In genomic region chr5:52604151-52604550, GRCh38 we compare ENCODE assay signal across 20 cellular contexts.
DNase-seq lines count a peak whose midpoint lies in the region; ATAC-seq and TF ChIP-seq lines count a peak whose summit lies in the region.
"Had no signal": no experiment of that assay in that cellular context is flagged by ENCODE, and none has a peak within 500 bp of the region (broad histone marks: within the 10 kb centered on the region; RNA-seq: fewer than 3 reads in every experiment).

No MANE protein-coding gene starts in this region.

- WGBS in endodermal cell (ENCODE audit: insufficient coverage in 1 of 2, insufficient read length in 1 of 2), 2 experiments = 84% methylated on average over 2 of the region's 2 CpGs; no CpG with 5 or more reads in 1 of the 2 experiments

- H3K4me3 Mint-ChIP-seq in activated T-cell treated with anti-CD3 and anti-CD28 coated beads, Interleukin-2, amount 50 U/mL, for 4 hours = no peak overlapping the region
- H3K4me3 Mint-ChIP-seq in endodermal cell = no peak overlapping the region
- H3K4me3 Mint-ChIP-seq: CD4-positive, alpha-beta memory T cell had no signal

- H3K36me3 Mint-ChIP-seq in activated T-cell treated with anti-CD3 and anti-CD28 coated beads, Interleukin-2, amount 50 U/mL, for 4 hours (ENCODE audit: insufficient read depth) = no peaks in the 10 kb centered on the region
- H3K36me3 Mint-ChIP-seq in endodermal cell (ENCODE audit: low read depth) = no peaks in the 10 kb centered on the region
- H3K36me3 Mint-ChIP-seq: CD4-positive, alpha-beta memory T cell had no signal

- H3K4me1 Mint-ChIP-seq in activated T-cell treated with anti-CD3 and anti-CD28 coated beads, Interleukin-2, amount 50 U/mL, for 4 hours (ENCODE audit: low read depth) = no peaks in the 10 kb centered on the region
- H3K4me1 Mint-ChIP-seq in endodermal cell = no peaks in the 10 kb centered on the region
- H3K4me1 Mint-ChIP-seq: CD4-positive, alpha-beta memory T cell had no signal

- no peak for DNase-seq in BE2C
- DNase-seq in HEK293T (ENCODE audit: extremely low spot score) = no peak
- DNase-seq in mucosa of descending colon = no peak
- DNase-seq in activated naive CD4-positive, alpha-beta T cell (lab: John Stamatoyannopoulos, UW) = no peak
- DNase-seq in activated T-cell treated with anti-CD3 and anti-CD28 coated beads, Interleukin-2, amount 50 U/mL, for 4 hours = no peak
- DNase-seq in endodermal cell = no peak
- DNase-seq: CD4-positive, alpha-beta memory T cell; DMS79 treated with DMSO at 0.1 percent for 48 hours; IMR-90; NCI-H1092; NCI-H1436 treated with DMSO at 0.1 percent for 48 hours; NCI-H2081; NCI-H510A; NCI-H774; OCI-M1; RPMI8226; SIG-M5 had no signal

- POLR2A ChIA-PET in HEK293T (lab: Yijun Ruan, JAX) = no interaction called here

- H3K4me1 ChIP-seq in BE2C (peaks cover 39% of the 10 kb centered on the region), endocrine pancreas (ENCODE audit: control insufficient read depth, insufficient read depth, low read length) (peaks cover 9% of the 10 kb centered on the region), mucosa of descending colon (ENCODE audit: low read depth) (no peaks in the 10 kb centered on the region), endodermal cell (ENCODE audit: control insufficient read depth, insufficient read depth, low read length) (no peaks in the 10 kb centered on the region)
- H3K4me1 ChIP-seq: A549, BLaER1 had no signal

- H3K9ac ChIP-seq in endocrine pancreas (ENCODE audit: control insufficient read depth, insufficient read depth, low read length) (no peak overlapping the region), endodermal cell (ENCODE audit: extremely low read depth, low read length, poor library complexity, severe bottlenecking) (no peak overlapping the region)
- H3K9ac ChIP-seq: BLaER1 had no signal

- intact Hi-C loops in mucosa of descending colon (cut with DNase I, micrococcal nuclease) = no loop called here

- H3K36me3 ChIP-seq in BE2C (no peaks in the 10 kb centered on the region), endocrine pancreas (ENCODE audit: control insufficient read depth, insufficient read depth, low read length) (no peaks in the 10 kb centered on the region), mucosa of descending colon (ENCODE audit: low read depth) (no peaks in the 10 kb centered on the region), endodermal cell (ENCODE audit: control insufficient read depth, insufficient read depth, low read length) (no peaks in the 10 kb centered on the region)
- H3K36me3 ChIP-seq: BLaER1 had no signal

- TF ChIP-seq CTCF in BE2C (IDR thresholded peaks at IDR 0.05; ENCODE audit: low read depth, low read length) (no peak), mucosa of descending colon (IDR thresholded peaks at IDR 0.05) (no peak), endodermal cell (conservative IDR thresholded peaks at IDR 0.05) (no peak)

- CTCF ChIA-PET in HEK293T (lab: Yijun Ruan, JAX) = no interaction called here

- peak; percentile 85 for ATAC-seq in mucosa of descending colon
- no peak for ATAC-seq in activated T-cell treated with anti-CD3 and anti-CD28 coated beads, Interleukin-2, amount 50 U/mL, for 4 hours
- ATAC-seq: A549 had no signal

- H3K9me3 ChIP-seq in BE2C (no peaks in the 10 kb centered on the region), endocrine pancreas (ENCODE audit: control insufficient read depth, low read length) (no peaks in the 10 kb centered on the region), mucosa of descending colon (no peaks in the 10 kb centered on the region), endodermal cell (ENCODE audit: control insufficient read depth, low read length) (no peaks in the 10 kb centered on the region)
- H3K9me3 ChIP-seq: A549, BLaER1 had no signal

- H3K9me3 Mint-ChIP-seq in activated T-cell treated with anti-CD3 and anti-CD28 coated beads, Interleukin-2, amount 50 U/mL, for 4 hours = no peaks in the 10 kb centered on the region
- H3K9me3 Mint-ChIP-seq in endodermal cell = no peaks in the 10 kb centered on the region

- H3K27me3 ChIP-seq in BE2C = no peaks in the 10 kb centered on the region
- no peaks in the 10 kb centered on the region for H3K27me3 ChIP-seq in endocrine pancreas (ENCODE audit: control insufficient read depth, insufficient read depth, low read length)
- H3K27me3 ChIP-seq in endodermal cell (ENCODE audit: control insufficient read depth, insufficient read depth, low read length, poor library complexity, severe bottlenecking) = no peaks in the 10 kb centered on the region
- H3K27me3 ChIP-seq: BLaER1 had no signal

- H3K27me3 Mint-ChIP-seq in activated T-cell treated with anti-CD3 and anti-CD28 coated beads, Interleukin-2, amount 50 U/mL, for 4 hours (ENCODE audit: low read depth) = no peaks in the 10 kb centered on the region
- no peaks in the 10 kb centered on the region for H3K27me3 Mint-ChIP-seq in endodermal cell (ENCODE audit: insufficient read depth)

- H3K4me3 ChIP-seq in BE2C (ENCODE audit: low read depth, low read length) (peak overlapping the region; percentile 8; the same call in 1 of the 2 replicates), endocrine pancreas (ENCODE audit: control insufficient read depth, insufficient read depth, low read length) (peak overlapping the region; percentile 62), mucosa of descending colon (no peak overlapping the region), endodermal cell (ENCODE audit: low read length) (no peak overlapping the region)
- H3K4me3 ChIP-seq: A549, BLaER1 had no signal

- H3K27ac Mint-ChIP-seq in endodermal cell = no peak overlapping the region
- H3K27ac Mint-ChIP-seq: CD4-positive, alpha-beta memory T cell had no signal

- H3K27ac ChIP-seq in endodermal cell (ENCODE audit: low read depth, low read length) = no peak overlapping the region
- H3K27ac ChIP-seq: A549, BLaER1 had no signal

TF ChIP-seq in HEK293T, 16 proteins besides CTCF, POLR2A, EP300 and RAD21:
- no peak for TF ChIP-seq FOXM1 (IDR thresholded peaks at IDR 0.05; ENCODE audit: borderline replicate concordance)
- TF ChIP-seq PKNOX1 (IDR thresholded peaks at IDR 0.05) = peak; percentile 52

Comparison
In these comparisons a context has a peak if more than half of its experiments do, and no peak if none do; other contexts are left out.
1. H3K4me3 ChIP-seq: peak in BE2C (single experiment) and endocrine pancreas (single experiment); none in mucosa of descending colon (single experiment) and endodermal cell (single experiment).